Comparison of ENCODE assay signal across 19 cellular contexts in genomic region chr19:2774083-2774679, GRCh38. TPM values are rescaled to one million over a fixed set of nuclear protein-coding genes. Genes with fewer than 3 reads are reported as not detected.
DNase-seq lines count a peak whose midpoint lies in the region; ATAC-seq, FAIRE-seq and TF ChIP-seq lines count a peak whose summit lies in the region.
"Had no signal": no experiment of that assay in that cellular context is flagged by ENCODE, and none has a peak within 500 bp of the region (broad histone marks: within the 10 kb centered on the region; RNA-seq: fewer than 3 reads in every experiment).

No MANE protein-coding gene starts in this region.

- no peak for FAIRE-seq in kidney (lab: Jason Lieb, UNC)
- FAIRE-seq: A204.1 had no signal

- intact Hi-C loops in activated T-helper 2 cell treated with anti-CD3 and anti-CD28 coated beads, Interferon-gamma antibody, Interleukin-2, Interleukin-4, amounts not matched to agents 10 μg/mL and 5 μg/mL and 100 μg/mL, durations not matched to agents 14 hours and 24 hours and 36 hours (cut with micrococcal nuclease) = no loop called here
- intact Hi-C loops in kidney (cut with DNase I) = no loop called here

- H3K27me3 Mint-ChIP-seq in activated CD4-positive, alpha-beta T cell treated with anti-CD3 and anti-CD28 coated beads, Interleukin-2, amount 10 ng/mL, durations not matched to agents 7 days and 5 days = no peaks in the 10 kb centered on the region
- no peaks in the 10 kb centered on the region for H3K27me3 Mint-ChIP-seq in activated T-helper 2 cell treated with anti-CD3 and anti-CD28 coated beads, Interferon-gamma antibody, Interleukin-2, Interleukin-4, amounts not matched to agents 10 μg/mL and 5 μg/mL and 100 μg/mL, durations not matched to agents 14 hours and 24 hours and 36 hours (ENCODE audit: low read depth)
- H3K27me3 Mint-ChIP-seq: activated CD4-positive, alpha-beta memory T cell treated with anti-CD3 and anti-CD28 coated beads for 36 hours had no signal

- TF ChIP-seq CTCF in kidney (IDR thresholded peaks at IDR 0.05; ENCODE audit: borderline replicate concordance, extremely low read depth, insufficient read depth) = no peak

- no peak for ATAC-seq in HG02610 (IDR thresholded peaks at IDR 0.05; ENCODE audit: unreplicated experiment)

- CTCF ChIA-PET in activated CD4-positive, alpha-beta T cell treated with anti-CD3 and anti-CD28 coated beads, Interleukin-2, amount 10 ng/mL, durations not matched to agents 7 days and 5 days (lab: Charles Lee) = interaction anchor here (1.6 kb wide), 1 partner anchor 9 kb away, joined by 4 read pairs; the partner anchor contains the start of gene SGTA

- H3K27ac ChIP-seq in kidney (ENCODE audit: low read depth in 2 of 2, low read length in 2 of 2) (peak overlapping the region; percentile 53 to 93), temporal lobe (ENCODE audit: low read depth, low read length) (peak overlapping the region; percentile 36)

- H3K4me3 Mint-ChIP-seq in activated CD4-positive, alpha-beta T cell treated with anti-CD3 and anti-CD28 coated beads, Interleukin-2, amount 10 ng/mL, durations not matched to agents 7 days and 5 days = no peak overlapping the region
- no peak overlapping the region for H3K4me3 Mint-ChIP-seq in activated T-helper 2 cell treated with anti-CD3 and anti-CD28 coated beads, Interferon-gamma antibody, Interleukin-2, Interleukin-4, amounts not matched to agents 10 μg/mL and 5 μg/mL and 100 μg/mL, durations not matched to agents 14 hours and 24 hours and 36 hours (ENCODE audit: low read depth)
- H3K4me3 Mint-ChIP-seq: activated CD4-positive, alpha-beta memory T cell treated with anti-CD3 and anti-CD28 coated beads for 36 hours had no signal

- H3K4me1 Mint-ChIP-seq in activated CD4-positive, alpha-beta T cell treated with anti-CD3 and anti-CD28 coated beads, Interleukin-2, amount 10 ng/mL, durations not matched to agents 7 days and 5 days = peaks cover 28% of the 10 kb centered on the region
- H3K4me1 Mint-ChIP-seq in activated T-helper 2 cell treated with anti-CD3 and anti-CD28 coated beads, Interferon-gamma antibody, Interleukin-2, Interleukin-4, amounts not matched to agents 10 μg/mL and 5 μg/mL and 100 μg/mL, durations not matched to agents 14 hours and 24 hours and 36 hours (ENCODE audit: low read depth) = peaks cover 27% of the 10 kb centered on the region

- no peaks in the 10 kb centered on the region for H3K9me3 Mint-ChIP-seq in activated CD4-positive, alpha-beta T cell treated with anti-CD3 and anti-CD28 coated beads, Interleukin-2, amount 10 ng/mL, durations not matched to agents 7 days and 5 days
- no peaks in the 10 kb centered on the region for H3K9me3 Mint-ChIP-seq in activated T-helper 2 cell treated with anti-CD3 and anti-CD28 coated beads, Interferon-gamma antibody, Interleukin-2, Interleukin-4, amounts not matched to agents 10 μg/mL and 5 μg/mL and 100 μg/mL, durations not matched to agents 14 hours and 24 hours and 36 hours
- H3K9me3 Mint-ChIP-seq: activated CD4-positive, alpha-beta memory T cell treated with anti-CD3 and anti-CD28 coated beads for 36 hours had no signal

- no peaks in the 10 kb centered on the region for H3K36me3 ChIP-seq in kidney (ENCODE audit: control insufficient read depth in 1 of 2, insufficient read depth in 2 of 2, low read length in 2 of 2)

- H3K9me3 ChIP-seq in kidney (ENCODE audit: control insufficient read depth in 1 of 2, low read length in 2 of 2) = no peaks in the 10 kb centered on the region

- H3K9ac ChIP-seq in kidney (ENCODE audit: low read length in 2 of 2) = no peak overlapping the region

- no peaks in the 10 kb centered on the region for H3K36me3 Mint-ChIP-seq in activated CD4-positive, alpha-beta T cell treated with anti-CD3 and anti-CD28 coated beads, Interleukin-2, amount 10 ng/mL, durations not matched to agents 7 days and 5 days (ENCODE audit: low read depth)
- peaks cover 27% of the 10 kb centered on the region for H3K36me3 Mint-ChIP-seq in activated T-helper 2 cell treated with anti-CD3 and anti-CD28 coated beads, Interferon-gamma antibody, Interleukin-2, Interleukin-4, amounts not matched to agents 10 μg/mL and 5 μg/mL and 100 μg/mL, durations not matched to agents 14 hours and 24 hours and 36 hours (ENCODE audit: low read depth)

- H3K27ac Mint-ChIP-seq in activated CD4-positive, alpha-beta T cell treated with anti-CD3 and anti-CD28 coated beads, Interleukin-2, amount 10 ng/mL, durations not matched to agents 7 days and 5 days = peak overlapping the region; percentile 14
- peak overlapping the region; percentile 42 for H3K27ac Mint-ChIP-seq in activated T-helper 2 cell treated with anti-CD3 and anti-CD28 coated beads, Interferon-gamma antibody, Interleukin-2, Interleukin-4, amounts not matched to agents 10 μg/mL and 5 μg/mL and 100 μg/mL, durations not matched to agents 14 hours and 24 hours and 36 hours
- H3K27ac Mint-ChIP-seq: activated CD4-positive, alpha-beta memory T cell treated with anti-CD3 and anti-CD28 coated beads for 36 hours had no signal

- H3K4me3 ChIP-seq in kidney (ENCODE audit: low read length in 2 of 2) = no peak overlapping the region

- H3K4me1 ChIP-seq in kidney (ENCODE audit: control insufficient read depth in 1 of 2, insufficient read depth in 1 of 2, low read depth in 1 of 2, low read length in 2 of 2) = peaks cover 16 to 30% of the 10 kb centered on the region in 2 donors

- POLR2A ChIA-PET in activated CD4-positive, alpha-beta T cell treated with anti-CD3 and anti-CD28 coated beads, Interleukin-2, amount 10 ng/mL, durations not matched to agents 7 days and 5 days (lab: Charles Lee) = no interaction called here

- no peak for DNase-seq in activated CD4-positive, alpha-beta T cell treated with anti-CD3 and anti-CD28 coated beads, Interleukin-2, amount 10 ng/mL, durations not matched to agents 7 days and 5 days
- no peak for DNase-seq in activated CD4-positive, alpha-beta T cell treated with anti-CD3 and anti-CD28 coated beads for 4 hours
- no peak for DNase-seq in activated T-helper 2 cell treated with anti-CD3 and anti-CD28 coated beads, Interferon-gamma antibody, Interleukin-2, Interleukin-4, amounts not matched to agents 10 μg/mL and 5 μg/mL and 100 μg/mL, durations not matched to agents 14 hours and 24 hours and 36 hours (ENCODE audit: low spot score)
- DNase-seq in kidney (no peak), inferior parietal cortex (ENCODE audit: extremely low spot score) (no peak), SIG-M5 (lab: John Stamatoyannopoulos, UW) (no peak)
- DNase-seq: activated CD4-positive, alpha-beta memory T cell treated with anti-CD3 and anti-CD28 coated beads for 36 hours; activated effector memory CD4-positive, alpha-beta T cell treated with anti-CD3 and anti-CD28 coated beads, Interleukin-2, amount 50 U/mL, for 16 hours; Calu3; foreskin fibroblast; GF-D8; GOT3; KG1; NCI-H524 treated with DMSO at 0.1 percent for 48 hours; stimulated activated CD4-positive, alpha-beta T cell treated with anti-CD3 and anti-CD28 coated beads, Interleukin-4, amount 100 ng/mL, for 1 hour; T-helper 9 cell had no signal

RNA-seq across cellular contexts. Expression of gene SGTA, which starts 8.9 kb away (rescaled TPM):
- 10 to 100 TPM; 46.6 to 46.9 TPM for total RNA-seq in activated CD4-positive, alpha-beta T cell treated with anti-CD3 and anti-CD28 coated beads, Interleukin-2, amount 10 ng/mL, durations not matched to agents 7 days and 5 days
- total RNA-seq in activated T-helper 2 cell treated with anti-CD3 and anti-CD28 coated beads, Interferon-gamma antibody, Interleukin-2, Interleukin-4, amounts not matched to agents 10 μg/mL and 5 μg/mL and 100 μg/mL, durations not matched to agents 14 hours and 24 hours and 36 hours = 64.3 and 67.3 TPM in 2 replicates
- 50.4 TPM for total RNA-seq in kidney
- polyA plus RNA-seq in kidney (ENCODE audit: insufficient read depth, low read depth, low replicate concordance) = 66.2 TPM
- 30.2 TPM for total RNA-seq in temporal lobe

RNA-seq across cellular contexts. Expression of gene THOP1, which starts 11.1 kb away (rescaled TPM):
- total RNA-seq in activated CD4-positive, alpha-beta T cell treated with anti-CD3 and anti-CD28 coated beads, Interleukin-2, amount 10 ng/mL, durations not matched to agents 7 days and 5 days = 10 to 100 TPM; 84.2 to 97.1 TPM
- total RNA-seq in activated T-helper 2 cell treated with anti-CD3 and anti-CD28 coated beads, Interferon-gamma antibody, Interleukin-2, Interleukin-4, amounts not matched to agents 10 μg/mL and 5 μg/mL and 100 μg/mL, durations not matched to agents 14 hours and 24 hours and 36 hours = 178 TPM in 2 replicates
- total RNA-seq in kidney = 42.9 TPM
- polyA plus RNA-seq in kidney (ENCODE audit: insufficient read depth, low read depth, low replicate concordance) = 36.8 TPM
- total RNA-seq in temporal lobe = 31.5 TPM

RNA-seq across cellular contexts. Expression of gene SLC39A3, which starts 34.4 kb away (rescaled TPM):
- total RNA-seq in activated CD4-positive, alpha-beta T cell treated with anti-CD3 and anti-CD28 coated beads, Interleukin-2, amount 10 ng/mL, durations not matched to agents 7 days and 5 days = 10 to 100 TPM; 31.5 to 37.5 TPM
- 39.1 and 39.4 TPM in 2 replicates for total RNA-seq in activated T-helper 2 cell treated with anti-CD3 and anti-CD28 coated beads, Interferon-gamma antibody, Interleukin-2, Interleukin-4, amounts not matched to agents 10 μg/mL and 5 μg/mL and 100 μg/mL, durations not matched to agents 14 hours and 24 hours and 36 hours
- total RNA-seq in kidney = 31.1 TPM
- polyA plus RNA-seq in kidney (ENCODE audit: insufficient read depth, low read depth, low replicate concordance) = 38.0 TPM
- 15.0 TPM for total RNA-seq in temporal lobe

RNA-seq across cellular contexts. Expression of gene ZNF554, which starts 45.5 kb away (rescaled TPM):
- 1 to 10 TPM; 4.1 to 4.6 TPM for total RNA-seq in activated CD4-positive, alpha-beta T cell treated with anti-CD3 and anti-CD28 coated beads, Interleukin-2, amount 10 ng/mL, durations not matched to agents 7 days and 5 days
- 2.3 and 2.4 TPM in 2 replicates for total RNA-seq in activated T-helper 2 cell treated with anti-CD3 and anti-CD28 coated beads, Interferon-gamma antibody, Interleukin-2, Interleukin-4, amounts not matched to agents 10 μg/mL and 5 μg/mL and 100 μg/mL, durations not matched to agents 14 hours and 24 hours and 36 hours
- 6.9 TPM for total RNA-seq in kidney
- 3.6 TPM for polyA plus RNA-seq in kidney (ENCODE audit: insufficient read depth, low read depth, low replicate concordance)
- 13.0 TPM for total RNA-seq in temporal lobe

RNA-seq across cellular contexts. Expression of gene DIRAS1, which starts 53.0 kb away (rescaled TPM):
- total RNA-seq in activated CD4-positive, alpha-beta T cell treated with anti-CD3 and anti-CD28 coated beads, Interleukin-2, amount 10 ng/mL, durations not matched to agents 7 days and 5 days = not detected
- total RNA-seq in activated T-helper 2 cell treated with anti-CD3 and anti-CD28 coated beads, Interferon-gamma antibody, Interleukin-2, Interleukin-4, amounts not matched to agents 10 μg/mL and 5 μg/mL and 100 μg/mL, durations not matched to agents 14 hours and 24 hours and 36 hours = 0.28 and 0.39 TPM in 2 replicates
- total RNA-seq in kidney = 2.3 TPM
- polyA plus RNA-seq in kidney (ENCODE audit: insufficient read depth, low read depth, low replicate concordance) = 7.6 TPM
- 21.4 TPM for total RNA-seq in temporal lobe
